ENCODE assay signal across 8 cellular contexts in the genomic region with DNA sequence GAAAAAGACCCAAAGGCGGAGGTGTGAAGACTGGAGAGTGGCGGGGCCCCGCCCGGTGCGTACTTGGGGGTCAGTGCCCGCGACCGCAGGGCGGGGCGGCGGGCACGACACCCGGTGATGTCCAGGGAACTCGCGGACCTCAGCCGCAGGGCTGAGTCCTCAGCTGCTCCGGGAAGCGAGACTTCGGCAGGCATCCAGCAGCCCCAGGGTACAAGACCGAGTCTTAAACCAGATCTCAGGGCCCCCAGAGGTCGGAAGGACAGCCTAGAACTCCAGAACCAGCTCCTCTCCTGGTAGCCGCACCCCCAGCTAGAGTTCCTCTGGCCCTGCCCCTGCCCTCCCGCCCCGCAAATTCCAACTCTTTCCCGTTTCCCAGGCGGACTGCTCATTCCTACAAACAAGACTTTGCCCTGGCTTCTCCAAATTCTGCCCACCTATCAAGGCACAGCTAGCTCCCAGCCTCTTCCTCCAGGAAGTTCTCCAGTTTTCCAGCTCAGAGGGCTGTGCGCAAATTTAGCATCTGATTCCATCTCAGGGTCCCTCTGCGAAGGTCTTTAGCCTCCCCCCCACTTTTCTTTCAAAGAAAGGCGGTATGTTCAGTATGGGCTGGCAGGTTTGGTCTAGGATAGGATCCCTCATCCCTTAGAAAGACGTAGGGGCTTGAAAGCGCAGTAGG. TPM values are rescaled to one million over a fixed set of nuclear protein-coding genes. Genes with fewer than 3 reads are reported as not detected.
DNase-seq lines count a peak whose midpoint lies in the region; ATAC-seq and TF ChIP-seq lines count a peak whose summit lies in the region.

No MANE protein-coding gene starts in this region.

- peaks cover 11% of the 10 kb centered on the region for H3K4me1 ChIP-seq in cardiac muscle cell (ENCODE audit: low read depth)

- H3K4me3 Mint-ChIP-seq in activated CD4-positive, alpha-beta T cell treated with anti-CD3 and anti-CD28 coated beads, Interleukin-2, amount 10 ng/mL, durations not matched to agents 24 days and 14 days, result peak overlapping the region; percentile 88
- H3K4me3 Mint-ChIP-seq in activated CD8-positive, alpha-beta T cell treated with anti-CD3 and anti-CD28 coated beads for 36 hours, result peak overlapping the region; percentile 79

- peak overlapping the region; percentile 49 for H3K27ac Mint-ChIP-seq in activated CD4-positive, alpha-beta T cell treated with anti-CD3 and anti-CD28 coated beads, Interleukin-2, amount 10 ng/mL, durations not matched to agents 24 days and 14 days
- peak overlapping the region; percentile 45 for H3K27ac Mint-ChIP-seq in activated CD8-positive, alpha-beta T cell treated with anti-CD3 and anti-CD28 coated beads for 36 hours

- no peak overlapping the region for H3K27ac ChIP-seq in cardiac muscle cell

- no peak for TF ChIP-seq CTCF in activated CD8-positive, alpha-beta T cell treated with anti-CD3 and anti-CD28 coated beads for 36 hours (IDR thresholded peaks at IDR 0.05)
- no peak for TF ChIP-seq CTCF in cardiac muscle cell (IDR thresholded peaks at IDR 0.05; ENCODE audit: low read depth, low read length)

- POLR2A ChIA-PET in activated CD8-positive, alpha-beta T cell treated with anti-CD3 and anti-CD28 coated beads for 36 hours (lab: Charles Lee), result interaction anchor here (0.6 to 1.8 kb wide), 4 partner anchors 37 to 289 kb away, joined by 3 to 9 read pairs (median 3); a partner anchor contains a TSS

- CTCF ChIA-PET in activated CD8-positive, alpha-beta T cell treated with anti-CD3 and anti-CD28 coated beads for 36 hours (lab: Charles Lee), result interaction anchor here (0.5 to 4.2 kb wide), 44 partner anchors 8 to 363 kb away, joined by 3 to 79 read pairs (median 7); a partner anchor contains a TSS

- intact Hi-C loops in activated CD4-positive, alpha-beta T cell treated with anti-CD3 and anti-CD28 coated beads, Interleukin-2, amount 10 ng/mL, durations not matched to agents 24 days and 14 days (cut with micrococcal nuclease), result loop anchor here (5.0 kb wide), 1 partner anchor 104 kb away; a partner anchor contains a TSS
- intact Hi-C loops in activated CD8-positive, alpha-beta T cell treated with anti-CD3 and anti-CD28 coated beads for 36 hours (cut with micrococcal nuclease), result loop anchor here (2.0 kb wide), 1 partner anchor 184 kb away; no protein-coding TSS in a partner anchor
- intact Hi-C loops in sciatic nerve (cut with DNase I), result loop anchor here (5.0 kb wide), 2 partner anchors 184 to 284 kb away; no protein-coding TSS in a partner anchor

- no peaks in the 10 kb centered on the region for H3K9me3 ChIP-seq in cardiac muscle cell (ENCODE audit: low read depth)

- peak overlapping the region; percentile 28 for H3K4me3 ChIP-seq in cardiac muscle cell

- H3K36me3 ChIP-seq in cardiac muscle cell, result no peaks in the 10 kb centered on the region

- DNase-seq in activated CD4-positive, alpha-beta T cell treated with anti-CD3 and anti-CD28 coated beads, Interleukin-2, amount 10 ng/mL, durations not matched to agents 24 days and 14 days, result no peak
- no peak for DNase-seq in activated CD4-positive, alpha-beta T cell treated with anti-CD3 and anti-CD28 coated beads for 4 hours
- DNase-seq in activated CD8-positive, alpha-beta T cell treated with anti-CD3 and anti-CD28 coated beads for 36 hours, result peak; percentile 59
- peak in 1 of 2 donors; percentile 41 for DNase-seq in cardiac muscle cell (ENCODE audit: low read depth in 1 of 2, low spot score in 1 of 2)
- DNase-seq in sciatic nerve (ENCODE audit: low spot score), result peak; percentile 61
- no peak for DNase-seq in NCI-H187 (lab: John Stamatoyannopoulos, UW)
- no peak for DNase-seq in medulla oblongata (ENCODE audit: extremely low spot score)
- no peak for DNase-seq in A172 (ENCODE audit: low spot score)

- no peaks in the 10 kb centered on the region for H3K36me3 Mint-ChIP-seq in activated CD4-positive, alpha-beta T cell treated with anti-CD3 and anti-CD28 coated beads, Interleukin-2, amount 10 ng/mL, durations not matched to agents 24 days and 14 days (ENCODE audit: low read depth)
- no peaks in the 10 kb centered on the region for H3K36me3 Mint-ChIP-seq in activated CD8-positive, alpha-beta T cell treated with anti-CD3 and anti-CD28 coated beads for 36 hours (ENCODE audit: low read depth)

- H3K9me3 Mint-ChIP-seq in activated CD4-positive, alpha-beta T cell treated with anti-CD3 and anti-CD28 coated beads, Interleukin-2, amount 10 ng/mL, durations not matched to agents 24 days and 14 days, result no peaks in the 10 kb centered on the region
- H3K9me3 Mint-ChIP-seq in activated CD8-positive, alpha-beta T cell treated with anti-CD3 and anti-CD28 coated beads for 36 hours, result no peaks in the 10 kb centered on the region

- H3K27me3 Mint-ChIP-seq in activated CD4-positive, alpha-beta T cell treated with anti-CD3 and anti-CD28 coated beads, Interleukin-2, amount 10 ng/mL, durations not matched to agents 24 days and 14 days, result peaks cover 64% of the 10 kb centered on the region
- H3K27me3 Mint-ChIP-seq in activated CD8-positive, alpha-beta T cell treated with anti-CD3 and anti-CD28 coated beads for 36 hours, result peaks cover 31% of the 10 kb centered on the region

- peak; percentile 19 for ATAC-seq in activated CD8-positive, alpha-beta T cell treated with anti-CD3 and anti-CD28 coated beads for 36 hours
- peak; percentile 29 for ATAC-seq in sciatic nerve

- peaks cover 22% of the 10 kb centered on the region for H3K4me1 Mint-ChIP-seq in activated CD4-positive, alpha-beta T cell treated with anti-CD3 and anti-CD28 coated beads, Interleukin-2, amount 10 ng/mL, durations not matched to agents 24 days and 14 days
- H3K4me1 Mint-ChIP-seq in activated CD8-positive, alpha-beta T cell treated with anti-CD3 and anti-CD28 coated beads for 36 hours (ENCODE audit: low read depth), result peaks cover 26% of the 10 kb centered on the region

- H3K27me3 ChIP-seq in cardiac muscle cell, result peaks cover 94% of the 10 kb centered on the region

RNA-seq across cellular contexts. Expression of a gene that starts 26.0 kb away (rescaled TPM):
- not detected in 2 replicates for total RNA-seq in activated CD4-positive, alpha-beta T cell treated with anti-CD3 and anti-CD28 coated beads, Interleukin-2, amount 10 ng/mL, durations not matched to agents 24 days and 14 days
- not detected for total RNA-seq in activated CD8-positive, alpha-beta T cell treated with anti-CD3 and anti-CD28 coated beads for 36 hours
- not detected in 2 replicates for total RNA-seq in cardiac muscle cell
- not detected in 2 replicates for polyA plus RNA-seq in cardiac muscle cell
- total RNA-seq in sciatic nerve, result not detected
- not detected in 2 replicates for total RNA-seq in A172 (2014; rRNA removed; shearing (Covaris generic))

RNA-seq across cellular contexts. Expression of a gene that starts 37.7 kb away (rescaled TPM):
- 56.7 and 62.7 TPM in 2 replicates for total RNA-seq in activated CD4-positive, alpha-beta T cell treated with anti-CD3 and anti-CD28 coated beads, Interleukin-2, amount 10 ng/mL, durations not matched to agents 24 days and 14 days
- 10 to 100 TPM; 39.6 to 48.6 TPM for total RNA-seq in activated CD8-positive, alpha-beta T cell treated with anti-CD3 and anti-CD28 coated beads for 36 hours
- total RNA-seq in cardiac muscle cell (24.4 and 26.1 TPM in 2 replicates), sciatic nerve (22.7 TPM)
- polyA plus RNA-seq in cardiac muscle cell, result 26.4 and 27.0 TPM in 2 replicates
- total RNA-seq in A172 (2014; rRNA removed; shearing (Covaris generic)), result 33.1 and 36.7 TPM in 2 replicates

RNA-seq across cellular contexts. Expression of a gene that starts 56.7 kb away (rescaled TPM):
- 14.8 and 15.9 TPM in 2 replicates for total RNA-seq in activated CD4-positive, alpha-beta T cell treated with anti-CD3 and anti-CD28 coated beads, Interleukin-2, amount 10 ng/mL, durations not matched to agents 24 days and 14 days
- 10 to 100 TPM; 12.4 to 16.2 TPM for total RNA-seq in activated CD8-positive, alpha-beta T cell treated with anti-CD3 and anti-CD28 coated beads for 36 hours
- total RNA-seq in cardiac muscle cell, result 42.6 and 99.4 TPM in 2 replicates
- 62.8 and 99.8 TPM in 2 replicates for polyA plus RNA-seq in cardiac muscle cell
- 15.2 TPM for total RNA-seq in sciatic nerve
- total RNA-seq in A172 (2014; rRNA removed; shearing (Covaris generic)), result 39.3 and 48.8 TPM in 2 replicates

RNA-seq across cellular contexts. Expression of a gene that starts 57.8 kb away (rescaled TPM):
- total RNA-seq in activated CD4-positive, alpha-beta T cell treated with anti-CD3 and anti-CD28 coated beads, Interleukin-2, amount 10 ng/mL, durations not matched to agents 24 days and 14 days, result 680 and 696 TPM in 2 replicates
- 100 to 1,000 TPM; 628 to 660 TPM for total RNA-seq in activated CD8-positive, alpha-beta T cell treated with anti-CD3 and anti-CD28 coated beads for 36 hours
- total RNA-seq in cardiac muscle cell (370 and 424 TPM in 2 replicates), sciatic nerve (194 TPM)
- 340 and 384 TPM in 2 replicates for polyA plus RNA-seq in cardiac muscle cell
- total RNA-seq in A172 (2014; rRNA removed; shearing (Covaris generic)), result 695 and 768 TPM in 2 replicates

Comparison
In these comparisons a context has a peak if more than half of its experiments do, and no peak if none do; other contexts are left out.
1. DNase-seq: peak in activated CD8-positive, alpha-beta T cell treated with anti-CD3 and anti-CD28 coated beads for 36 hours (single experiment) and sciatic nerve (single experiment); none in activated CD4-positive, alpha-beta T cell treated with anti-CD3 and anti-CD28 coated beads, Interleukin-2, amount 10 ng/mL, durations not matched to agents 24 days and 14 days (single experiment), activated CD4-positive, alpha-beta T cell treated with anti-CD3 and anti-CD28 coated beads for 4 hours (0 of 2), NCI-H187 (0 of 2), medulla oblongata (single experiment) and A172 (single experiment).